17 cellular contexts compared by ENCODE assay signal in the genomic region with DNA sequence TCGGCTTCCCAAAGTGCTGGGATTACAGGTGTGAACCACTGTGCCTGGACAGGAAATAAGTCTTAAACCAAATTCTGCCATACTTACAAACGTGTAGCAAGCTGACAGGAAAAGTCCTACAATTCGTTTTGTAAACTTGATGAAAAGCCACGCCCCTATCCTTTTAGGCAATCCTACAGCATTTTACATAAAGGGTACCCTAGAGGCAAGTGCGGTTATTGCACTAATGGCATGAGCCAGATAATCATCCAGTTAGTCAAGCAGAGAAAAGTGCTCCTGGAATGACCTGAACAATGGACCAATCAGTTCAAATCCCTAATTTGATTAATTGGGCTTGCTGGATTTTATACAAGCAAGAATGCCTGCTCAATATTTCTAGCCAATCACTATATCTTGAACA.
A peak's percentile ranks its signal among the peaks of the same experiment; 100 is the strongest.
DNase-seq lines count a peak whose midpoint lies in the region; ATAC-seq and TF ChIP-seq lines count a peak whose summit lies in the region.
"Had no signal": no experiment of that assay in that cellular context is flagged by ENCODE, and none has a peak within 500 bp of the region (broad histone marks: within the 10 kb centered on the region; RNA-seq: fewer than 3 reads in every experiment).

No MANE protein-coding gene starts in this region.

- no peaks in the 10 kb centered on the region for H3K36me3 ChIP-seq in PC-9 (ENCODE audit: low read depth)
- H3K36me3 ChIP-seq: left ventricle myocardium inferior had no signal

- H3K36me3 Mint-ChIP-seq in activated CD4-positive, alpha-beta T cell treated with anti-CD3 and anti-CD28 coated beads for 36 hours (ENCODE audit: low read depth) = no peaks in the 10 kb centered on the region
- H3K36me3 Mint-ChIP-seq: stimulated activated memory B cell treated with anti-CD40 and anti-IgM and Interleukin-4, amounts not matched to agents 10 μg/mL and 1 μg/mL and 100 μg/mL, for 72 hours; T-cell had no signal

- POLR2A ChIA-PET in PC-9 (lab: Charles Lee; ENCODE audit: unreplicated experiment) = no interaction called here
- POLR2A ChIA-PET in activated CD4-positive, alpha-beta T cell treated with anti-CD3 and anti-CD28 coated beads for 36 hours (lab: Charles Lee) = no interaction called here

- DNase-seq in EL (peak; percentile 13), PC-9 (no peak), germinal center (ENCODE audit: low spot score) (peak; percentile 27), DMS79 treated with DMSO at 0.1 percent for 48 hours (lab: John Stamatoyannopoulos, UW) (no peak), foreskin melanocyte (no peak), ureter (ENCODE audit: low spot score) (no peak)
- DNase-seq in activated CD4-positive, alpha-beta T cell treated with anti-CD3 and anti-CD28 coated beads for 36 hours = no peak
- DNase-seq: activated CD4-positive, alpha-beta memory T cell treated with anti-CD3 and anti-CD28 coated beads, Interleukin-2, amount 10 ng/mL, durations not matched to agents 7 days and 5 days; activated naive CD4-positive, alpha-beta T cell treated with anti-CD3 and anti-CD28 coated beads for 36 hours; cortex of kidney; KG1; left ventricle myocardium inferior; NCI-H446; stimulated activated CD4-positive, alpha-beta T cell treated with anti-CD3 and anti-CD28 coated beads, Interleukin-15, amount 100 ng/mL, for 24 hours; T-cell had no signal

- CTCF ChIA-PET in PC-9 (lab: Charles Lee) = no interaction called here
- CTCF ChIA-PET in activated CD4-positive, alpha-beta T cell treated with anti-CD3 and anti-CD28 coated beads for 36 hours (lab: Charles Lee) = no interaction called here

- TF ChIP-seq CTCF in PC-9 (conservative IDR thresholded peaks at IDR 0.05) = 0 out of 2 replicates have a peak, but pooled peaks have one; percentile 27

- no peak overlapping the region for H3K27ac ChIP-seq in PC-9
- H3K27ac ChIP-seq: left ventricle myocardium inferior had no signal

- peaks cover 2% of the 10 kb centered on the region for H3K9me3 Mint-ChIP-seq in activated CD4-positive, alpha-beta T cell treated with anti-CD3 and anti-CD28 coated beads for 36 hours (ENCODE audit: low read depth)
- H3K9me3 Mint-ChIP-seq: activated CD4-positive, alpha-beta memory T cell treated with anti-CD3 and anti-CD28 coated beads, Interleukin-2, amount 10 ng/mL, durations not matched to agents 7 days and 5 days had no signal

- H3K9me2 ChIP-seq in PC-9 (ENCODE audit: insufficient read depth) = no peaks in the 10 kb centered on the region

- no peaks in the 10 kb centered on the region for H3K4me1 Mint-ChIP-seq in activated CD4-positive, alpha-beta T cell treated with anti-CD3 and anti-CD28 coated beads for 36 hours
- H3K4me1 Mint-ChIP-seq: activated CD4-positive, alpha-beta memory T cell treated with anti-CD3 and anti-CD28 coated beads, Interleukin-2, amount 10 ng/mL, durations not matched to agents 7 days and 5 days; stimulated activated memory B cell treated with anti-CD40 and anti-IgM and Interleukin-4, amounts not matched to agents 10 μg/mL and 1 μg/mL and 100 μg/mL, for 72 hours; T-cell had no signal

- H3K9me3 ChIP-seq in PC-9 (ENCODE audit: insufficient read depth, low read depth) = no peaks in the 10 kb centered on the region

- H3F3A ChIP-seq in PC-9 (ENCODE audit: insufficient read depth, low read depth) = no peaks in the 10 kb centered on the region

- intact Hi-C loops in PC-9 (cut with micrococcal nuclease; ENCODE audit: unreplicated experiment) = no loop called here
- intact Hi-C loops in activated CD4-positive, alpha-beta T cell treated with anti-CD3 and anti-CD28 coated beads for 36 hours (cut with DNase I, micrococcal nuclease) = no loop called here

- H3K27me3 Mint-ChIP-seq in activated CD4-positive, alpha-beta T cell treated with anti-CD3 and anti-CD28 coated beads for 36 hours = peaks cover 3% of the 10 kb centered on the region
- H3K27me3 Mint-ChIP-seq: activated CD4-positive, alpha-beta memory T cell treated with anti-CD3 and anti-CD28 coated beads, Interleukin-2, amount 10 ng/mL, durations not matched to agents 7 days and 5 days had no signal

- no peak overlapping the region for H2AFZ ChIP-seq in PC-9

- H3K79me2 ChIP-seq in PC-9 (ENCODE audit: low read depth) = no peaks in the 10 kb centered on the region

- H3K4me2 ChIP-seq in PC-9 = no peak overlapping the region

- peak; percentile 53 for ATAC-seq in HG03175 (IDR thresholded peaks at IDR 0.05; ENCODE audit: unreplicated experiment)
- no peak for ATAC-seq in activated CD4-positive, alpha-beta T cell treated with anti-CD3 and anti-CD28 coated beads for 36 hours
- ATAC-seq: stimulated activated memory B cell treated with anti-CD40 and anti-IgM and Interleukin-4, amounts not matched to agents 10 μg/mL and 1 μg/mL and 100 μg/mL, for 72 hours; T-cell had no signal

- H3K4me3 ChIP-seq in PC-9 = no peak overlapping the region
- H3K4me3 ChIP-seq: left ventricle myocardium inferior had no signal

- H3K27ac Mint-ChIP-seq in activated CD4-positive, alpha-beta T cell treated with anti-CD3 and anti-CD28 coated beads for 36 hours = no peak overlapping the region
- H3K27ac Mint-ChIP-seq: activated CD4-positive, alpha-beta memory T cell treated with anti-CD3 and anti-CD28 coated beads, Interleukin-2, amount 10 ng/mL, durations not matched to agents 7 days and 5 days; activated naive CD4-positive, alpha-beta T cell treated with anti-CD3 and anti-CD28 coated beads for 36 hours; stimulated activated memory B cell treated with anti-CD40 and anti-IgM and Interleukin-4, amounts not matched to agents 10 μg/mL and 1 μg/mL and 100 μg/mL, for 72 hours; T-cell had no signal

- H3K4me1 ChIP-seq in PC-9 (replicated peaks; ENCODE audit: insufficient read depth) = no peaks in the 10 kb centered on the region
- H3K4me1 ChIP-seq: left ventricle myocardium inferior had no signal

- BruUV-seq in PC-9 (replicated peaks; lab: Mats Ljungman, UMichigan) = no TSS peak

- no peaks in the 10 kb centered on the region for H4K20me1 ChIP-seq in PC-9 (ENCODE audit: insufficient read depth)

- no peak overlapping the region for H3K4me3 Mint-ChIP-seq in activated CD4-positive, alpha-beta T cell treated with anti-CD3 and anti-CD28 coated beads for 36 hours
- H3K4me3 Mint-ChIP-seq: activated CD4-positive, alpha-beta memory T cell treated with anti-CD3 and anti-CD28 coated beads, Interleukin-2, amount 10 ng/mL, durations not matched to agents 7 days and 5 days; activated naive CD4-positive, alpha-beta T cell treated with anti-CD3 and anti-CD28 coated beads for 36 hours; stimulated activated memory B cell treated with anti-CD40 and anti-IgM and Interleukin-4, amounts not matched to agents 10 μg/mL and 1 μg/mL and 100 μg/mL, for 72 hours; T-cell had no signal

- peaks cover 47% of the 10 kb centered on the region for H3K27me3 ChIP-seq in PC-9 (ENCODE audit: insufficient read depth, low read depth)

Comparison
In these comparisons a context has a peak if more than half of its experiments do, and no peak if none do; other contexts are left out.
1. DNase-seq: peak in EL (single experiment) and germinal center (single experiment); none in PC-9 (0 of 2), DMS79 treated with DMSO at 0.1 percent for 48 hours (single experiment), activated CD4-positive, alpha-beta T cell treated with anti-CD3 and anti-CD28 coated beads for 36 hours (single experiment), foreskin melanocyte (single experiment) and ureter (single experiment).